In genomic region chr3:196568246-196569002, GRCh38 we compare ENCODE assay signal across 8 cellular contexts. TPM values are rescaled to one million over a fixed set of nuclear protein-coding genes. Genes with fewer than 3 reads are reported as not detected.
A peak's percentile ranks its signal among the peaks of the same experiment; 100 is the strongest.
DNase-seq lines count a peak whose midpoint lies in the region; ATAC-seq and TF ChIP-seq lines count a peak whose summit lies in the region.

Gene FBXO45, plus strand, starts transcription at chr3:196568660. Its CDS starts 325 bp downstream, at chr3:196568985.
Gene WDR53, minus strand, starts transcription at chr3:196568554. Its CDS starts 7,079 bp downstream, at chr3:196561475.

- TF ChIP-seq POLR2A in GM10847 (IDR thresholded peaks at IDR 0.05; ENCODE audit: extremely low read depth, insufficient read length), result peak; percentile 85
- peak; percentile 36 for TF ChIP-seq POLR2A in testis (IDR thresholded peaks at IDR 0.05)

- peak within 1 kb of the TSS; percentile 93 to 98 for H3K27ac Mint-ChIP-seq in activated naive CD4-positive, alpha-beta T cell treated with anti-CD3 and anti-CD28 coated beads, Interleukin-2, amount 50 U/mL, for 72 hours

- DNase-seq in NCI-H1105 (lab: John Stamatoyannopoulos, UW) (peak; percentile 99), SKM-1 (lab: John Stamatoyannopoulos, UW; ENCODE audit: unreplicated experiment) (peak; percentile 68), glomerular endothelial cell (ENCODE audit: extremely low read depth, low read depth, low spot score) (peak; percentile 42), occipital lobe (lab: John Stamatoyannopoulos, UW) (peak; percentile 90), testis (peak; percentile 96)
- DNase-seq in activated naive CD4-positive, alpha-beta T cell treated with anti-CD3 and anti-CD28 coated beads, Interleukin-2, amount 50 U/mL, for 72 hours (ENCODE audit: low spot score in 2 of 2), result peak; percentile 93

- peak within 1 kb of the TSS; percentile 23 to 85 for H3K27ac ChIP-seq in testis

- no peaks in the 10 kb centered on the region for H3K9me3 ChIP-seq in testis

- ATAC-seq in HG02642 (IDR thresholded peaks at IDR 0.05; ENCODE audit: poor library complexity, unreplicated experiment), result peak; percentile 94
- peak; percentile 96 to 98 for ATAC-seq in activated naive CD4-positive, alpha-beta T cell treated with anti-CD3 and anti-CD28 coated beads, Interleukin-2, amount 50 U/mL, for 72 hours

- 0% methylated on average over 18 to 59 of the region's 87 CpGs for WGBS in testis, 2 donors

- TF ChIP-seq CTCF in testis (IDR thresholded peaks at IDR 0.05), result no peak

- peak within 1 kb of the TSS; percentile 78 for H3K4me3 ChIP-seq in testis

- H3K36me3 ChIP-seq in testis (ENCODE audit: low read depth, missing control alignments), result no peaks in the 10 kb centered on the region

- intact Hi-C loops in testis (cut with DNase I; ENCODE audit: low total_unique reads), result no loop called here

- H3K9me3 Mint-ChIP-seq in activated naive CD4-positive, alpha-beta T cell treated with anti-CD3 and anti-CD28 coated beads, Interleukin-2, amount 50 U/mL, for 72 hours, result no peaks in the 10 kb centered on the region

- peaks cover 11% of the 10 kb centered on the region for H3K4me1 ChIP-seq in testis

- peaks cover 9 to 19% of the 10 kb centered on the region in 2 donors for H3K36me3 Mint-ChIP-seq in activated naive CD4-positive, alpha-beta T cell treated with anti-CD3 and anti-CD28 coated beads, Interleukin-2, amount 50 U/mL, for 72 hours

- H3K27me3 ChIP-seq in testis, result no peaks in the 10 kb centered on the region

RNA-seq across cellular contexts. Expression of gene FBXO45, which starts in this region (rescaled TPM):
- 10 to 100 TPM; 14.9 to 15.4 TPM for total RNA-seq in activated naive CD4-positive, alpha-beta T cell treated with anti-CD3 and anti-CD28 coated beads, Interleukin-2, amount 50 U/mL, for 72 hours
- total RNA-seq in glomerular endothelial cell (9.8 and 10.2 TPM in 2 replicates), occipital lobe (50.5 TPM), testis (10 to 100 TPM; 11.0 to 16.4 TPM)
- polyA plus RNA-seq in testis (ENCODE audit: insufficient read depth, low read depth, low replicate concordance), result 20.4 TPM

RNA-seq across cellular contexts. Expression of gene WDR53, which starts in this region (rescaled TPM):
- total RNA-seq in activated naive CD4-positive, alpha-beta T cell treated with anti-CD3 and anti-CD28 coated beads, Interleukin-2, amount 50 U/mL, for 72 hours, result 10 to 100 TPM; 16.2 to 23.2 TPM
- 4.5 and 7.6 TPM in 2 replicates for total RNA-seq in glomerular endothelial cell
- total RNA-seq in occipital lobe, result 3.4 TPM
- 10 to 100 TPM; 25.8 to 38.6 TPM for total RNA-seq in testis
- 140 TPM for polyA plus RNA-seq in testis (ENCODE audit: insufficient read depth, low read depth, low replicate concordance)

Comparison
In these comparisons a context has a peak if more than half of its experiments do, and no peak if none do; other contexts are left out.
1. Peak in every context shown above with its lines: DNase-seq, ATAC-seq, H3K4me3 ChIP-seq and H3K27ac ChIP-seq.
2. DNase-seq: peak in every context shown above with its lines; median percentile 99 in NCI-H1105; 96 in testis; 93 in activated naive CD4-positive, alpha-beta T cell treated with anti-CD3 and anti-CD28 coated beads, Interleukin-2, amount 50 U/mL, for 72 hours; 90 in occipital lobe; 68 in SKM-1; 42 in glomerular endothelial cell.